Comparison of ENCODE assay signal across 8 cellular contexts in genomic region chr9:129080608-129081387, GRCh38. TPM values are rescaled to one million over a fixed set of nuclear protein-coding genes. Genes with fewer than 3 reads are reported as not detected.
DNase-seq lines count a peak whose midpoint lies in the region; ATAC-seq and TF ChIP-seq lines count a peak whose summit lies in the region.

Gene DOLPP1 (plus strand): TSS chr9:129081111. CDS start chr9:129081132, 21 bp downstream.

- peak; percentile 97 for ATAC-seq in HG02798 (IDR thresholded peaks at IDR 0.05; ENCODE audit: poor library complexity, unreplicated experiment)

- H3K9ac ChIP-seq in adipocyte (ENCODE audit: low read length) (peak within 1 kb of the TSS; percentile 94), parathyroid adenoma (no peak within 1 kb of the TSS)

- H3K4me1 ChIP-seq in adipocyte (ENCODE audit: control insufficient read depth, insufficient read depth, low read length) (peaks cover 16% of the 10 kb centered on the region), cardiac muscle cell (ENCODE audit: low read depth) (peaks cover 6% of the 10 kb centered on the region), parathyroid adenoma (peaks cover 4% of the 10 kb centered on the region), transverse colon (peaks cover 7 to 68% (median 44%) of the 10 kb centered on the region in 4 donors)

- in situ Hi-C loops in transverse colon (cut with MboI; ENCODE audit: low pct_ligation_motif_present in 1 of 4, low pct_unique_long_range_greater_than_20kb in 1 of 4, low sequenced_read_pairs in 3 of 4), result no loop called here

- TF ChIP-seq EP300 in transverse colon (IDR thresholded peaks at IDR 0.05; ENCODE audit: low read depth), result no peak

- WGBS in transverse colon (ENCODE audit: low coverage in 1 of 2), 2 donors, result 3% methylated on average over 66 of the region's 70 CpGs; no CpG with 5 or more reads in 1 of the 2 donors

- peaks cover 5% of the 10 kb centered on the region for H3K79me2 ChIP-seq in parathyroid adenoma

- peak within 1 kb of the TSS; percentile 98 for H3K4me2 ChIP-seq in parathyroid adenoma (ENCODE audit: low read length)

- H3K27ac ChIP-seq in cardiac muscle cell (peak within 1 kb of the TSS; percentile 85), parathyroid adenoma (peak within 1 kb of the TSS; percentile 51), transverse colon (peak within 1 kb of the TSS; percentile 88 to 97 (median 91))

- H3K27me3 ChIP-seq in adipocyte (replicated peaks; ENCODE audit: control insufficient read depth, insufficient read depth, low read length), result no peaks in the 10 kb centered on the region
- no peaks in the 10 kb centered on the region for H3K27me3 ChIP-seq in cardiac muscle cell
- H3K27me3 ChIP-seq in parathyroid adenoma (ENCODE audit: control insufficient read depth, insufficient read depth, low read length), result no peaks in the 10 kb centered on the region
- no peaks in the 10 kb centered on the region for H3K27me3 ChIP-seq in transverse colon

- intact Hi-C loops in transverse colon (cut with DNase I; ENCODE audit: low total_unique reads), result no loop called here

- H3K9me3 ChIP-seq in adipocyte (ENCODE audit: control insufficient read depth, low read length), result no peaks in the 10 kb centered on the region
- H3K9me3 ChIP-seq in cardiac muscle cell (ENCODE audit: low read depth), result no peaks in the 10 kb centered on the region
- no peaks in the 10 kb centered on the region for H3K9me3 ChIP-seq in parathyroid adenoma (ENCODE audit: control insufficient read depth, low read length)
- H3K9me3 ChIP-seq in transverse colon, result no peaks in the 10 kb centered on the region

- DNase-seq in NCI-H1436 (lab: John Stamatoyannopoulos, UW) (peak; percentile 98), T follicular helper cell (ENCODE audit: low read depth) (peak; percentile 97), adipocyte (ENCODE audit: low read depth) (peak; percentile 100), cardiac muscle cell (ENCODE audit: low read depth in 1 of 2, low spot score in 1 of 2) (peak; percentile 99 to 100), transverse colon (peak; percentile 99)

- no peak for TF ChIP-seq CTCF in GM12875 (IDR thresholded peaks at IDR 0.05; ENCODE audit: borderline replicate concordance, insufficient read depth, low read depth, low read length)
- no peak for TF ChIP-seq CTCF in cardiac muscle cell (IDR thresholded peaks at IDR 0.05; ENCODE audit: low read depth, low read length)
- no peak for TF ChIP-seq CTCF in parathyroid adenoma (IDR thresholded peaks at IDR 0.05)
- peak in 1 of 5 experiments; percentile 8 for TF ChIP-seq CTCF in transverse colon (IDR thresholded peaks at IDR 0.05)

- peak; percentile 92 for TF ChIP-seq POLR2A in transverse colon (IDR thresholded peaks at IDR 0.05)

- H3K36me3 ChIP-seq in adipocyte (ENCODE audit: control insufficient read depth, insufficient read depth, low read length, severe bottlenecking) (peaks cover 11% of the 10 kb centered on the region), cardiac muscle cell (peaks cover 2% of the 10 kb centered on the region), parathyroid adenoma (ENCODE audit: control insufficient read depth, insufficient read depth, low read length) (no peaks in the 10 kb centered on the region), transverse colon (peaks cover 0 to 11% (median 5%) of the 10 kb centered on the region in 4 donors)

- H3K4me3 ChIP-seq in GM12875 (ENCODE audit: low read depth, low read length) (peak within 1 kb of the TSS; percentile 83), adipocyte (ENCODE audit: low read length) (peak within 1 kb of the TSS; percentile 96), cardiac muscle cell (peak within 1 kb of the TSS; percentile 71), parathyroid adenoma (ENCODE audit: low read depth, low read length) (peak within 1 kb of the TSS; percentile 94), transverse colon (peak within 1 kb of the TSS; percentile 56 to 93 (median 76))

- H2AFZ ChIP-seq in parathyroid adenoma, result peak within 1 kb of the TSS; percentile 85

RNA-seq across cellular contexts. Expression of gene DOLPP1, which starts in this region (rescaled TPM):
- 18.0 and 19.3 TPM in 2 replicates for total RNA-seq in cardiac muscle cell
- polyA plus RNA-seq in cardiac muscle cell, result 9.5 and 19.0 TPM in 2 replicates
- total RNA-seq in transverse colon, result 10 to 100 TPM; 15.7 to 52.4 (median 38.2) TPM

Comparison
In these comparisons a context has a peak if more than half of its experiments do, and no peak if none do; other contexts are left out.
1. Peak in every context shown above with its lines: DNase-seq, ATAC-seq, H3K4me3 ChIP-seq and H3K27ac ChIP-seq.